15 cellular contexts compared by ENCODE assay signal in the genomic region with DNA sequence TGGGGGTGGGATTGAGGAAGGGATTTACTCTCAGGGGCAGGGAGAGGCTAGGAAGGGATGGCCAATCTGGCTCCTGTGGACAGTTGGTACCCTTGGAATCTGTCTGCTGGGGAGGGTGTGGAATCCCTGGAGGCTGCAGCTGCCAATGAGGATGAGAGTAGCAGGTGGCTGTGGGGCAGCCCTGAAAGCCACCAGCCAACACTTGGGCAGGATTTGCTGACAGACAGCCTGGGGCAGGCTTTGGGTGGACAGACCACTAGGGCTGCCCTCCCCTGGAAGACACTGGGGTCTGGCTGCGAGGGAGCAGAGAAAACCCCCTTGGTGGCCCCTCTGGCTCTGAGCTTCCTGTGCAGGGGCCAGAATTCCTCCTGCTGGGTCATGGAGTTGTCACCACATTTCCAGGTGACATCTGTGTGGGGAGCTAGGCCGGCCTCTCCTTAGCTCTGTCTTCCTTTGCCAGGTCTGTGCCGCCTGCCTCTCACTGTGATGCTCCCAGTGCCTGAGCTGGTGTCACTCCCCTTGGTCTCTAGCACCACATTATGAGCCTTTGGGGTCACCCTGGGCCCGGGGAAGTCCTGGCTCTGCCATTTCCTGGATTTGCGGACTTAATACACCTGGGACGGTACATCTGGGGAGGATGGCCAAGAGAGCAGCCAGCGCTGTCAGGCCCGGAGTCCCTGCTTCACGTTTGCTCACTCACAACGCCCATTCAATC. TPM values are rescaled to one million over a fixed set of nuclear protein-coding genes. Genes with fewer than 3 reads are reported as not detected.
DNase-seq lines count a peak whose midpoint lies in the region; ATAC-seq and TF ChIP-seq lines count a peak whose summit lies in the region.
"Had no signal": no experiment of that assay in that cellular context is flagged by ENCODE, and none has a peak within 500 bp of the region (broad histone marks: within the 10 kb centered on the region; RNA-seq: fewer than 3 reads in every experiment).

No MANE protein-coding gene starts in this region.

- no peak overlapping the region for H3K18ac ChIP-seq in mesendoderm (ENCODE audit: low read length)

- no peaks in the 10 kb centered on the region for H3K36me3 ChIP-seq in CD4-positive, CD25-positive, alpha-beta regulatory T cell (ENCODE audit: control insufficient read depth, insufficient read depth, low read length)
- no peaks in the 10 kb centered on the region for H3K36me3 ChIP-seq in mesendoderm (ENCODE audit: control insufficient read depth, insufficient read depth, low read length)
- H3K36me3 ChIP-seq: adrenal gland, gastroesophageal sphincter, stomach had no signal

- peaks cover 0 to 1% (median 0%) of the 10 kb centered on the region in 7 donors for H3K9me3 Mint-ChIP-seq in CD4-positive, CD25-positive, alpha-beta regulatory T cell
- peaks cover 3% of the 10 kb centered on the region for H3K9me3 Mint-ChIP-seq in activated B cell treated with CpG ODN at 0.5 μM for 24 hours

- no peak overlapping the region for H2BK5ac ChIP-seq in mesendoderm (ENCODE audit: low read length)

- H3K9me3 ChIP-seq in CD4-positive, CD25-positive, alpha-beta regulatory T cell (ENCODE audit: control insufficient read depth in 2 of 2, low read length in 2 of 2) = no peaks in the 10 kb centered on the region
- H3K9me3 ChIP-seq: adrenal gland, gastroesophageal sphincter, stomach had no signal

- H3K4me1 ChIP-seq in CD4-positive, CD25-positive, alpha-beta regulatory T cell (ENCODE audit: control insufficient read depth, insufficient read depth, low read length, poor library complexity, severe bottlenecking) = peaks cover 21% of the 10 kb centered on the region
- H3K4me1 ChIP-seq in foreskin keratinocyte = peaks cover 32% of the 10 kb centered on the region
- H3K4me1 ChIP-seq in mesendoderm (ENCODE audit: control insufficient read depth, low read depth, low read length) = peaks cover 4% of the 10 kb centered on the region
- H3K4me1 ChIP-seq: adrenal gland had no signal

- H3K27ac Mint-ChIP-seq in CD4-positive, CD25-positive, alpha-beta regulatory T cell = peak overlapping the region; percentile 97 to 99 (median 97)
- peak overlapping the region; percentile 86 for H3K27ac Mint-ChIP-seq in activated B cell treated with CpG ODN at 0.5 μM for 24 hours

- peaks cover 11% of the 10 kb centered on the region for H3K27me3 Mint-ChIP-seq in CD4-positive, CD25-positive, alpha-beta regulatory T cell
- H3K27me3 Mint-ChIP-seq in activated B cell treated with CpG ODN at 0.5 μM for 24 hours = peaks cover 3% of the 10 kb centered on the region

- TF ChIP-seq CTCF in activated B cell treated with CpG ODN at 0.5 μM for 24 hours (IDR thresholded peaks at IDR 0.05) (no peak), foreskin keratinocyte (conservative IDR thresholded peaks at IDR 0.05) (no peak)

- H3K4me3 ChIP-seq in CD4-positive, CD25-positive, alpha-beta regulatory T cell (ENCODE audit: low read depth, low read length) = no peak overlapping the region
- H3K4me3 ChIP-seq in mesendoderm (ENCODE audit: low read length) = no peak overlapping the region
- H3K4me3 ChIP-seq: adrenal gland, gastroesophageal sphincter, stomach had no signal

- intact Hi-C loops in activated B cell treated with CpG ODN at 0.5 μM for 24 hours (cut with micrococcal nuclease) = no loop called here

- H3K4ac ChIP-seq in mesendoderm (ENCODE audit: low read depth, low read length) = no peak overlapping the region

- peak overlapping the region; percentile 87 for H3K27ac ChIP-seq in CD4-positive, CD25-positive, alpha-beta regulatory T cell (ENCODE audit: insufficient read depth, low read length, poor library complexity, severe bottlenecking)
- H3K27ac ChIP-seq in foreskin keratinocyte (peak overlapping the region; percentile 87), mesendoderm (ENCODE audit: low read depth, low read length) (no peak overlapping the region)
- H3K27ac ChIP-seq: adrenal gland, stomach had no signal

- H3K4me3 Mint-ChIP-seq in CD4-positive, CD25-positive, alpha-beta regulatory T cell = no peak overlapping the region
- H3K4me3 Mint-ChIP-seq in activated B cell treated with CpG ODN at 0.5 μM for 24 hours = peak overlapping the region; percentile 55
- H3K4me3 Mint-ChIP-seq: H9 had no signal

- H3K9ac ChIP-seq in mesendoderm (ENCODE audit: low read length) = no peak overlapping the region

- no peak overlapping the region for H3K23ac ChIP-seq in mesendoderm (ENCODE audit: low read length)

- H3K56ac ChIP-seq in mesendoderm (ENCODE audit: low read length) = no peak overlapping the region

- POLR2A ChIA-PET in activated B cell treated with CpG ODN at 0.5 μM for 24 hours (lab: Charles Lee) = interaction anchor here (1.3 kb wide), 1 partner anchor 270 kb away, joined by 6 read pairs; a partner anchor contains a TSS

- no peak overlapping the region for H4K5ac ChIP-seq in mesendoderm (ENCODE audit: low read length)

- no peak for ATAC-seq in CD4-positive, CD25-positive, alpha-beta regulatory T cell (ENCODE audit: low read depth in 2 of 2)
- ATAC-seq in HG02840 (IDR thresholded peaks at IDR 0.05; ENCODE audit: low FRiP score, unreplicated experiment) (peak; percentile 16), activated B cell treated with CpG ODN at 0.5 μM for 24 hours (ENCODE audit: low read depth) (no peak), foreskin keratinocyte (no peak)
- ATAC-seq: gastroesophageal sphincter had no signal

- no peak overlapping the region for H2AK5ac ChIP-seq in mesendoderm (ENCODE audit: low read length)

- DNase-seq in CD4-positive, CD25-positive, alpha-beta regulatory T cell = no peak
- DNase-seq in activated B cell treated with CpG ODN at 0.5 μM for 24 hours = no peak
- no peak for DNase-seq in foreskin keratinocyte
- no peak for DNase-seq in HUDEP-2 (lab: John Stamatoyannopoulos, UW; ENCODE audit: unreplicated experiment in 76 of 76)
- DNase-seq in nucleus accumbens (lab: John Stamatoyannopoulos, UW) = no peak
- DNase-seq in mesendoderm = no peak
- DNase-seq in activated CD4-positive, alpha-beta T cell treated with anti-CD3 and anti-CD28 coated beads, Interleukin-2, amount 50 U/mL, for 1 hour = no peak
- DNase-seq: activated CD8-positive, alpha-beta memory T cell treated with anti-CD3 and anti-CD28 coated beads, Interleukin-2, amount 50 U/mL, for 4 hours; adrenal gland; H9; NCI-H510A treated with DMSO at 0.1 percent for 48 hours; stimulated activated CD4-positive, alpha-beta T cell treated with anti-CD3 and anti-CD28 coated beads, Interleukin-4, amount 100 ng/mL, for 24 hours; stomach had no signal

- H2BK120ac ChIP-seq in mesendoderm (ENCODE audit: low read depth, low read length) = no peak overlapping the region

- H3K36me3 Mint-ChIP-seq in CD4-positive, CD25-positive, alpha-beta regulatory T cell = no peaks in the 10 kb centered on the region
- H3K36me3 Mint-ChIP-seq in activated B cell treated with CpG ODN at 0.5 μM for 24 hours (ENCODE audit: low read depth) = no peaks in the 10 kb centered on the region

- CTCF ChIA-PET in activated B cell treated with CpG ODN at 0.5 μM for 24 hours (lab: Charles Lee) = interaction anchor here (2.6 kb wide), 1 partner anchor 26 kb away, joined by 10 read pairs; no protein-coding TSS in a partner anchor

- H3K27me3 ChIP-seq in CD4-positive, CD25-positive, alpha-beta regulatory T cell (ENCODE audit: control insufficient read depth, insufficient read depth, low read length) = no peaks in the 10 kb centered on the region
- no peaks in the 10 kb centered on the region for H3K27me3 ChIP-seq in foreskin keratinocyte
- H3K27me3 ChIP-seq in mesendoderm (ENCODE audit: insufficient read depth, low read length, poor library complexity) = no peaks in the 10 kb centered on the region
- H3K27me3 ChIP-seq: adrenal gland had no signal

- no peak overlapping the region for H2BK15ac ChIP-seq in mesendoderm (replicated peaks; ENCODE audit: low read depth)

- no peak overlapping the region for H4K8ac ChIP-seq in mesendoderm (ENCODE audit: low read depth, low read length)

- peaks cover 4 to 31% (median 15%) of the 10 kb centered on the region in 4 donors for H3K4me1 Mint-ChIP-seq in CD4-positive, CD25-positive, alpha-beta regulatory T cell
- peaks cover 23% of the 10 kb centered on the region for H3K4me1 Mint-ChIP-seq in activated B cell treated with CpG ODN at 0.5 μM for 24 hours

- no peaks in the 10 kb centered on the region for H3K79me2 ChIP-seq in mesendoderm (ENCODE audit: control insufficient read depth, insufficient read depth, low read length)

- WGBS in mesendoderm (ENCODE audit: extremely low coverage, insufficient coverage, low lambda C conversion rate) = no CpG with 5 or more reads among the region's 10 CpGs

- no peak overlapping the region for H3K4me2 ChIP-seq in mesendoderm (ENCODE audit: low read length)

- H3K79me1 ChIP-seq in mesendoderm (ENCODE audit: low read length) = no peaks in the 10 kb centered on the region

RNA-seq across cellular contexts. Expression of a gene that starts 13.4 kb away (rescaled TPM):
- 1.7 TPM for total RNA-seq in CD4-positive, CD25-positive, alpha-beta regulatory T cell
- under 1 TPM in 3 of 4 donors, not detected in 1; 0.22 to 0.69 (median 0.27) TPM for polyA plus RNA-seq in CD4-positive, CD25-positive, alpha-beta regulatory T cell
- total RNA-seq in activated B cell treated with CpG ODN at 0.5 μM for 24 hours (0.29 and 0.39 TPM in 2 replicates), foreskin keratinocyte (22.5 and 22.9 TPM in 2 replicates)
- polyA plus RNA-seq in foreskin keratinocyte = 13.8 and 14.1 TPM in 2 replicates
- 3.3 TPM for polyA plus RNA-seq in mesendoderm (2013, experiment 1 of 2)
- polyA plus RNA-seq in mesendoderm (2013, experiment 2 of 2) = 3.3 TPM
